In genomic region chr21:25607812-25608737, GRCh38 we compare ENCODE assay signal across 8 cellular contexts. TPM values are rescaled to one million over a fixed set of nuclear protein-coding genes. Genes with fewer than 3 reads are reported as not detected.
DNase-seq lines count a peak whose midpoint lies in the region; ATAC-seq and TF ChIP-seq lines count a peak whose summit lies in the region.

No MANE protein-coding gene starts in this region.

- DNase-seq in GM12865 (ENCODE audit: low read depth): peak; percentile 91
- peak; percentile 60 for DNase-seq in NCI-H1092 (lab: John Stamatoyannopoulos, UW)
- peak; percentile 53 to 81 (median 73) for DNase-seq in T-cell
- DNase-seq in amniotic epithelial cell (ENCODE audit: low read depth): peak; percentile 75
- peak; percentile 79 for DNase-seq in left ventricle myocardium inferior
- peak; percentile 93 for DNase-seq in posterior vena cava (ENCODE audit: low spot score)
- DNase-seq in upper lobe of right lung: peak; percentile 85

- peak overlapping the region; percentile 71 for H3K4me3 ChIP-seq in GM12865 (ENCODE audit: low read depth, low read length)
- H3K4me3 ChIP-seq in left ventricle myocardium inferior: peak overlapping the region; percentile 85
- peak overlapping the region; percentile 84 for H3K4me3 ChIP-seq in upper lobe of right lung

- H3K4me1 ChIP-seq in left ventricle myocardium inferior: peaks cover 48% of the 10 kb centered on the region
- H3K4me1 ChIP-seq in upper lobe of right lung: peaks cover 15% of the 10 kb centered on the region

- H3K36me3 ChIP-seq in left ventricle myocardium inferior (peaks cover 27% of the 10 kb centered on the region), upper lobe of right lung (peaks cover 13% of the 10 kb centered on the region)

- ATAC-seq in HG02642 (IDR thresholded peaks at IDR 0.05; ENCODE audit: poor library complexity, unreplicated experiment): peak; percentile 83
- ATAC-seq in T-cell (replicated peaks in 1 of 4): peak; percentile 75 to 80 (median 76)
- ATAC-seq in upper lobe of right lung: peak; percentile 93

- intact Hi-C loops in left ventricle myocardium inferior (cut with micrococcal nuclease): loop anchor here (2.0 kb wide), 1 partner anchor 101 kb away; no protein-coding TSS in a partner anchor
- intact Hi-C loops in posterior vena cava (cut with DNase I): loop anchor here (1.0 to 10.0 kb wide), 3 partner anchors 31 to 107 kb away; partner anchors contain the start of gene JAM2 (in 1 of the 2)
- intact Hi-C loops in upper lobe of right lung (cut with DNase I): loop anchor here (5.0 kb wide), 1 partner anchor 99 kb away; no protein-coding TSS in a partner anchor

- H3K4me1 Mint-ChIP-seq in T-cell: peaks cover 40 to 43% (median 41%) of the 10 kb centered on the region in 3 donors

- H3K27me3 ChIP-seq in left ventricle myocardium inferior (ENCODE audit: low read depth) (no peaks in the 10 kb centered on the region), upper lobe of right lung (no peaks in the 10 kb centered on the region)

- CTCF ChIA-PET in T-cell (lab: Charles Lee): interaction anchor here (0.5 to 2.6 kb wide), 38 partner anchors 8 to 1109 kb away, joined by 3 to 21 read pairs (median 4); partner anchors contain the start of genes ATP5PF (in 2 of the 2), GABPA (in 2 of the 2) and JAM2 (in 1 of the 2)

- no peaks in the 10 kb centered on the region for H3K9me3 ChIP-seq in left ventricle myocardium inferior (replicated peaks)
- H3K9me3 ChIP-seq in upper lobe of right lung: no peaks in the 10 kb centered on the region

- H3K27ac ChIP-seq in left ventricle myocardium inferior (replicated peaks) (peak overlapping the region; percentile 87), upper lobe of right lung (peak overlapping the region; percentile 87)

- no peaks in the 10 kb centered on the region for H3K9me3 Mint-ChIP-seq in T-cell

- TF ChIP-seq CTCF in GM12865 (IDR thresholded peaks at IDR 0.05; ENCODE audit: insufficient read depth, low read depth, low read length, missing control alignments): peak; percentile 92
- TF ChIP-seq CTCF in left ventricle myocardium inferior (IDR thresholded peaks at IDR 0.05; ENCODE audit: borderline replicate concordance): peak; percentile 98
- peak; percentile 92 for TF ChIP-seq CTCF in upper lobe of right lung (IDR thresholded peaks at IDR 0.05)

- peak overlapping the region; percentile 47 to 98 for H3K27ac Mint-ChIP-seq in T-cell

- peak overlapping the region; percentile 96 to 99 (median 99) for H3K4me3 Mint-ChIP-seq in T-cell

- H3K27me3 Mint-ChIP-seq in T-cell: no peaks in the 10 kb centered on the region

- H3K36me3 Mint-ChIP-seq in T-cell: peaks cover 11% of the 10 kb centered on the region

- POLR2A ChIA-PET in T-cell (lab: Charles Lee): interaction anchor here in 1 of 2 donors (0.6 kb wide), 1 partner anchor 45 kb away, joined by 15 read pairs; no protein-coding TSS in a partner anchor

RNA-seq across cellular contexts. Expression of gene MRPL39, which starts 0.8 kb away (rescaled TPM):
- total RNA-seq in T-cell (10 to 100 TPM; 10.6 to 18.2 (median 14.8) TPM), left ventricle myocardium inferior (49.9 TPM), posterior vena cava (10 to 100 TPM; 17.0 to 23.7 TPM), upper lobe of right lung (19.9 TPM)

RNA-seq across cellular contexts. Expression of gene JAM2, which starts 31.0 kb away (rescaled TPM):
- total RNA-seq in T-cell: under 1 TPM in 2 of 5 donors, not detected in 3; 0.43 to 0.99 TPM
- total RNA-seq in left ventricle myocardium inferior: 23.7 TPM
- 10 to 100 TPM; 17.2 to 18.9 TPM for total RNA-seq in posterior vena cava
- total RNA-seq in upper lobe of right lung: 38.6 TPM

Comparison
In these comparisons a context has a peak if more than half of its experiments do, and no peak if none do; other contexts are left out.
1. Peak in every context shown above with its lines: DNase-seq, ATAC-seq, H3K4me3 ChIP-seq and H3K27ac ChIP-seq.
2. RNA of gene JAM2, which starts 31.0 kb away (total RNA-seq): 38.6 TPM in upper lobe of right lung (single experiment), 23.7 TPM in left ventricle myocardium inferior (single experiment) and 17.2 to 18.9 TPM in posterior vena cava; 0.43 to 0.99 TPM in T-cell; every median in the first group is over 4 times any median in the second.